ENCODE assay signal across 6 cellular contexts in genomic region chr17:7437369-7437863, GRCh38. TPM values are rescaled to one million over a fixed set of nuclear protein-coding genes. Genes with fewer than 3 reads are reported as not detected.
DNase-seq lines count a peak whose midpoint lies in the region; ATAC-seq and TF ChIP-seq lines count a peak whose summit lies in the region.

No MANE protein-coding gene starts in this region.

- H3K4me3 ChIP-seq in heart right ventricle (peak overlapping the region in 9 of 10 donors; percentile 43 to 66 (median 54)), iPS-11a (ENCODE audit: low read depth, low read length) (peak overlapping the region; percentile 33), vagina (peak overlapping the region; percentile 34 to 49), SJCRH30 (no peak overlapping the region)

- H3K27me3 ChIP-seq in heart right ventricle (peaks cover 0 to 42% (median 12%) of the 10 kb centered on the region in 7 donors), vagina (no peaks in the 10 kb centered on the region), SJCRH30 (no peaks in the 10 kb centered on the region)

- DNase-seq in heart right ventricle (no peak), Right ventricle myocardium inferior (ENCODE audit: missing footprints) (no peak), vagina (ENCODE audit: extremely low spot score in 2 of 2) (no peak), SJCRH30 (no peak)

- peaks cover 24 to 65% (median 52%) of the 10 kb centered on the region in 9 donors for H3K4me1 ChIP-seq in heart right ventricle
- H3K4me1 ChIP-seq in vagina, result peaks cover 56% of the 10 kb centered on the region
- H3K4me1 ChIP-seq in SJCRH30, result peaks cover 3% of the 10 kb centered on the region; the same call in 1 of the 2 replicates

- TF ChIP-seq CTCF in heart right ventricle (IDR thresholded peaks at IDR 0.05) (no peak), vagina (IDR thresholded peaks at IDR 0.05) (no peak)

- H3K36me3 ChIP-seq in heart right ventricle (no peaks in the 10 kb centered on the region), vagina (no peaks in the 10 kb centered on the region), SJCRH30 (no peaks in the 10 kb centered on the region)

- ATAC-seq in heart right ventricle (peak in 2 of 8 donors; percentile 1 to 5), Right ventricle myocardium inferior (no peak), HG02798 (IDR thresholded peaks at IDR 0.05; ENCODE audit: poor library complexity, unreplicated experiment) (no peak)

- H3K27ac ChIP-seq in heart right ventricle (peak overlapping the region in 8 of 10 donors; percentile 37 to 78 (median 68)), vagina (peak overlapping the region; percentile 81), SJCRH30 (no peak overlapping the region)

- TF ChIP-seq POLR2A in vagina (IDR thresholded peaks at IDR 0.05), result no peak

- 23 to 25% methylated on average over 31 of the region's 31 CpGs for WGBS in heart right ventricle, 2 donors

- H3K9me3 ChIP-seq in heart right ventricle (no peaks in the 10 kb centered on the region), vagina (no peaks in the 10 kb centered on the region), SJCRH30 (replicated peaks) (no peaks in the 10 kb centered on the region)

- intact Hi-C loops in heart right ventricle (cut with DNase I) (loop anchor here (1.0 to 10.0 kb wide), 15 partner anchors 35 to 150 kb away; partner anchors contain the start of genes KCTD11 (in 5 of the 10), SENP3 (in 4 of the 10), TMEM95 (in 4 of the 10) and ZBTB4 (in 3 of the 10)), Right ventricle myocardium inferior (cut with DNase I) (loop anchor here (2.0 to 5.0 kb wide), 4 partner anchors 41 to 150 kb away; partner anchors contain the start of genes SENP3 and ZBTB4), vagina (cut with DNase I) (loop anchor here (5.0 kb wide), 2 partner anchors 85 to 120 kb away; partner anchors contain the start of genes KCTD11 and TNFSF13)

RNA-seq across cellular contexts. Expression of gene FGF11, which starts 1.9 kb away (rescaled TPM):
- total RNA-seq in heart right ventricle, result 10 to 100 TPM in 2 of 10 donors, 1 to 10 TPM in 8; 4.6 to 15.9 (median 8.1) TPM
- polyA plus RNA-seq in heart right ventricle, result 1 to 10 TPM; 2.0 to 7.2 TPM
- total RNA-seq in Right ventricle myocardium inferior, result 11.7 TPM
- 10.8 TPM for total RNA-seq in vagina
- 4.0 and 5.0 TPM in 2 replicates for total RNA-seq in SJCRH30 (2014; rRNA removed; shearing (Covaris generic))

RNA-seq across cellular contexts. Expression of gene TMEM102, which starts 2.2 kb away (rescaled TPM):
- 1 to 10 TPM; 1.2 to 3.5 (median 2.2) TPM for total RNA-seq in heart right ventricle
- polyA plus RNA-seq in heart right ventricle, result 1 to 10 TPM; 2.0 to 4.2 TPM
- 2.7 TPM for total RNA-seq in Right ventricle myocardium inferior
- total RNA-seq in vagina, result 9.8 TPM
- 0.10 and 0.53 TPM in 2 replicates for total RNA-seq in SJCRH30 (2014; rRNA removed; shearing (Covaris generic))

RNA-seq across cellular contexts. Expression of gene CHRNB1, which starts 7.4 kb away (rescaled TPM):
- 10 to 100 TPM in 6 of 10 donors, 1 to 10 TPM in 4; 5.4 to 13.1 (median 10.3) TPM for total RNA-seq in heart right ventricle
- polyA plus RNA-seq in heart right ventricle, result 10 to 100 TPM; 10.2 to 25.4 TPM
- 11.8 TPM for total RNA-seq in Right ventricle myocardium inferior
- total RNA-seq in vagina, result 5.9 TPM
- total RNA-seq in SJCRH30 (2014; rRNA removed; shearing (Covaris generic)), result 33.3 and 36.9 TPM in 2 replicates

RNA-seq across cellular contexts. Expression of gene SPEM3, which starts 8.8 kb away (rescaled TPM):
- total RNA-seq in heart right ventricle (not detected), Right ventricle myocardium inferior (not detected), vagina (not detected)
- polyA plus RNA-seq in heart right ventricle, result not detected
- total RNA-seq in SJCRH30 (2014; rRNA removed; shearing (Covaris generic)), result not detected in 2 replicates

RNA-seq across cellular contexts. Expression of gene SPEM2, which starts 12.0 kb away (rescaled TPM):
- total RNA-seq in heart right ventricle, result not detected
- polyA plus RNA-seq in heart right ventricle, result not detected
- total RNA-seq in Right ventricle myocardium inferior, result not detected
- not detected for total RNA-seq in vagina
- not detected in 2 replicates for total RNA-seq in SJCRH30 (2014; rRNA removed; shearing (Covaris generic))
